In genomic region chr5:168786142-168786541, GRCh38 we compare ENCODE assay signal across 21 cellular contexts.
DNase-seq lines count a peak whose midpoint lies in the region; ATAC-seq, FAIRE-seq and TF ChIP-seq lines count a peak whose summit lies in the region.
"Had no signal": no experiment of that assay in that cellular context is flagged by ENCODE, and none has a peak within 500 bp of the region (broad histone marks: within the 10 kb centered on the region; RNA-seq: fewer than 3 reads in every experiment).

No MANE protein-coding gene starts in this region.

- peaks cover 7% of the 10 kb centered on the region for H3K4me1 Mint-ChIP-seq in endodermal cell
- H3K4me1 Mint-ChIP-seq in stimulated activated naive CD8-positive, alpha-beta T cell treated with anti-CD3 and anti-CD28 coated beads, Interleukin-15, amount 100 ng/mL, for 72 hours: peaks cover 5% of the 10 kb centered on the region
- H3K4me1 Mint-ChIP-seq: memory B cell, natural killer cell had no signal

- H3K36me3 Mint-ChIP-seq in endodermal cell (ENCODE audit: low read depth): no peaks in the 10 kb centered on the region
- H3K36me3 Mint-ChIP-seq: memory B cell, natural killer cell had no signal

- no peak overlapping the region for H3K4me3 ChIP-seq in endodermal cell (ENCODE audit: low read length)
- H3K4me3 ChIP-seq: adrenal gland, GM12878, heart left ventricle, SJSA1, vagina had no signal

- FAIRE-seq in H54 (lab: Jason Lieb, UNC): no peak
- FAIRE-seq: GM12878 had no signal

- H3K27ac Mint-ChIP-seq in endodermal cell: no peak overlapping the region
- H3K27ac Mint-ChIP-seq in stimulated activated naive CD8-positive, alpha-beta T cell treated with anti-CD3 and anti-CD28 coated beads, Interleukin-15, amount 100 ng/mL, for 72 hours: no peak overlapping the region
- H3K27ac Mint-ChIP-seq: memory B cell, natural killer cell had no signal

- DNase-seq in H54 (ENCODE audit: insufficient read length, low spot score) (peak; percentile 39), MV-4-11 (lab: John Stamatoyannopoulos, UW) (peak; percentile 73), endodermal cell (peak; percentile 57), hypothalamus (lab: John Stamatoyannopoulos, UW) (no peak), substantia nigra (lab: John Stamatoyannopoulos, UW) (no peak), NCI-H2196 (lab: John Stamatoyannopoulos, UW; ENCODE audit: unreplicated experiment) (no peak)
- no peak for DNase-seq in stimulated activated naive CD8-positive, alpha-beta T cell treated with anti-CD3 and anti-CD28 coated beads, Interleukin-15, amount 100 ng/mL, for 72 hours
- DNase-seq: activated CD4-positive, alpha-beta T cell treated with anti-CD3 and anti-CD28 coated beads for 1 hour; activated effector memory CD4-positive, alpha-beta T cell treated with anti-CD3 and anti-CD28 coated beads, Interleukin-2, amount 50 U/mL, for 16 hours; adrenal gland; BE2C; effector CD8-positive, alpha-beta T cell; GDM1; heart left ventricle; natural killer cell; NCI-H187 treated with DMSO at 0.1 percent for 48 hours; NCI-H446 treated with DMSO at 0.1 percent for 48 hours had no signal

- no peak for TF ChIP-seq CTCF in endodermal cell (conservative IDR thresholded peaks at IDR 0.05)

- 84 to 92% methylated on average over 3 of the region's 3 CpGs for WGBS in endodermal cell (ENCODE audit: insufficient coverage in 1 of 2, insufficient read length in 1 of 2), 2 experiments

- peaks cover 6% of the 10 kb centered on the region for H3K9me3 ChIP-seq in endodermal cell (ENCODE audit: control insufficient read depth, low read length)
- H3K9me3 ChIP-seq: adrenal gland, BE2C, heart left ventricle, SJSA1, vagina had no signal

- no peak overlapping the region for H3K4me3 Mint-ChIP-seq in endodermal cell
- H3K4me3 Mint-ChIP-seq in stimulated activated naive CD8-positive, alpha-beta T cell treated with anti-CD3 and anti-CD28 coated beads, Interleukin-15, amount 100 ng/mL, for 72 hours: no peak overlapping the region
- H3K4me3 Mint-ChIP-seq: memory B cell, natural killer cell had no signal

- H3K27me3 ChIP-seq in endodermal cell (ENCODE audit: control insufficient read depth, insufficient read depth, low read length, poor library complexity, severe bottlenecking): peaks cover 8% of the 10 kb centered on the region
- H3K27me3 ChIP-seq: adrenal gland, BE2C, heart left ventricle, SJSA1, vagina had no signal

- H3K9me3 Mint-ChIP-seq in endodermal cell: no peaks in the 10 kb centered on the region
- H3K9me3 Mint-ChIP-seq in stimulated activated naive CD8-positive, alpha-beta T cell treated with anti-CD3 and anti-CD28 coated beads, Interleukin-15, amount 100 ng/mL, for 72 hours: peaks cover 0 to 7% of the 10 kb centered on the region in 2 donors
- H3K9me3 Mint-ChIP-seq: natural killer cell had no signal

- no peaks in the 10 kb centered on the region for H3K4me1 ChIP-seq in endodermal cell (ENCODE audit: control insufficient read depth, insufficient read depth, low read length)
- H3K4me1 ChIP-seq: adrenal gland, heart left ventricle, SJSA1, vagina had no signal

- H3K9ac ChIP-seq in endodermal cell (ENCODE audit: extremely low read depth, low read length, poor library complexity, severe bottlenecking): no peak overlapping the region

- H3K36me3 ChIP-seq in endodermal cell (ENCODE audit: control insufficient read depth, insufficient read depth, low read length): no peaks in the 10 kb centered on the region
- H3K36me3 ChIP-seq: adrenal gland, heart left ventricle had no signal

- no peak overlapping the region for H3K27ac ChIP-seq in endodermal cell (ENCODE audit: low read depth, low read length)
- no peak overlapping the region for H3K27ac ChIP-seq in substantia nigra (ENCODE audit: low read depth, low read length, poor library complexity, severe bottlenecking)
- H3K27ac ChIP-seq: adrenal gland, heart left ventricle, SJSA1, vagina had no signal

- peaks cover 13% of the 10 kb centered on the region for H3K27me3 Mint-ChIP-seq in endodermal cell (ENCODE audit: insufficient read depth)
- H3K27me3 Mint-ChIP-seq in stimulated activated naive CD8-positive, alpha-beta T cell treated with anti-CD3 and anti-CD28 coated beads, Interleukin-15, amount 100 ng/mL, for 72 hours: peaks cover 15% of the 10 kb centered on the region
- H3K27me3 Mint-ChIP-seq: memory B cell had no signal

- no peak for TF ChIP-seq POLR2A in H54 (IDR thresholded peaks at IDR 0.05; ENCODE audit: low read depth, low read length)

- ATAC-seq in stimulated activated naive CD8-positive, alpha-beta T cell treated with anti-CD3 and anti-CD28 coated beads, Interleukin-15, amount 100 ng/mL, for 72 hours: peak; percentile 19
- ATAC-seq: GM12878, heart left ventricle, natural killer cell had no signal

Comparison
In these comparisons a context has a peak if more than half of its experiments do, and no peak if none do; other contexts are left out.
1. DNase-seq: peak in H54 (single experiment), MV-4-11 (single experiment) and endodermal cell (single experiment); none in stimulated activated naive CD8-positive, alpha-beta T cell treated with anti-CD3 and anti-CD28 coated beads, Interleukin-15, amount 100 ng/mL, for 72 hours (0 of 2), hypothalamus (0 of 51), substantia nigra (0 of 49) and NCI-H2196 (single experiment).